Comparison of ENCODE assay signal across 11 cellular contexts in genomic region chr2:3520591-3520990, GRCh38. TPM values are rescaled to one million over a fixed set of nuclear protein-coding genes. Genes with fewer than 3 reads are reported as not detected.
DNase-seq lines count a peak whose midpoint lies in the region; ATAC-seq and TF ChIP-seq lines count a peak whose summit lies in the region.
"Had no signal": no experiment of that assay in that cellular context is flagged by ENCODE, and none has a peak within 500 bp of the region (broad histone marks: within the 10 kb centered on the region; RNA-seq: fewer than 3 reads in every experiment).

No MANE protein-coding gene starts in this region.

- H3K4me2 ChIP-seq in SK-N-SH = peak overlapping the region; percentile 93
- peak overlapping the region; percentile 89 for H3K4me2 ChIP-seq in OCI-LY3 (ENCODE audit: low read length)
- H3K4me2 ChIP-seq in parathyroid adenoma (ENCODE audit: low read length) = peak overlapping the region; percentile 19

- no peak for TF ChIP-seq RAD21 in SK-N-SH (IDR thresholded peaks at IDR 0.05; ENCODE audit: low read length)

- intact Hi-C loops in prostate gland (cut with DNase I) = loop anchor here (5.0 kb wide), 2 partner anchors 37 to 57 kb away; partner anchors contain the start of genes RNASEH1 and RPS7

- H3K4me3 ChIP-seq in SK-N-SH (ENCODE audit: low read depth in 2 of 2, low read length in 1 of 2) = peak overlapping the region in 1 of 2 experiments; percentile 80; a peak in 1 of 4 replicates
- H3K4me3 ChIP-seq in OCI-LY3 (ENCODE audit: low read length) = peak overlapping the region; percentile 82
- no peak overlapping the region for H3K4me3 ChIP-seq in parathyroid adenoma (ENCODE audit: low read depth, low read length)
- H3K4me3 ChIP-seq in prostate gland = no peak overlapping the region
- H3K4me3 ChIP-seq: lung had no signal

- H3K79me2 ChIP-seq in SK-N-SH (ENCODE audit: insufficient read depth) (peaks cover 30% of the 10 kb centered on the region), OCI-LY3 (ENCODE audit: low read length) (peaks cover 42% of the 10 kb centered on the region), parathyroid adenoma (peaks cover 6% of the 10 kb centered on the region)

- H3K9me2 ChIP-seq in SK-N-SH = no peaks in the 10 kb centered on the region

- no peak for DNase-seq in SK-N-SH
- DNase-seq in endothelial cell (ENCODE audit: low spot score) = no peak
- DNase-seq in prostate gland (ENCODE audit: low spot score) = no peak
- no peak for DNase-seq in germinal center (ENCODE audit: low spot score)
- no peak for DNase-seq in RPMI8226
- DNase-seq: NCI-H2029 treated with DMSO at 0.1 percent for 48 hours had no signal

- no peak for TF ChIP-seq POLR2A in prostate gland (IDR thresholded peaks at IDR 0.05)

- peaks cover 27% of the 10 kb centered on the region for H3K4me1 Mint-ChIP-seq in endothelial cell (ENCODE audit: unreplicated experiment)

- CTCF ChIA-PET in SK-N-SH (lab: Yijun Ruan, JAX) = interaction anchor here (1.2 to 2.0 kb wide), 2 partner anchors 58 to 131 kb away, joined by 3 to 4 read pairs; no protein-coding TSS in a partner anchor

- H4K20me1 ChIP-seq in SK-N-SH (ENCODE audit: insufficient read depth) (no peaks in the 10 kb centered on the region), OCI-LY3 (ENCODE audit: insufficient read depth, low read length) (peaks cover 6% of the 10 kb centered on the region)

- peaks cover 20% of the 10 kb centered on the region for H3K36me3 Mint-ChIP-seq in endothelial cell (ENCODE audit: low read depth, unreplicated experiment)

- H3K27me3 ChIP-seq in SK-N-SH (ENCODE audit: insufficient read depth) (no peaks in the 10 kb centered on the region), OCI-LY3 (ENCODE audit: low read depth, low read length) (no peaks in the 10 kb centered on the region), parathyroid adenoma (ENCODE audit: control insufficient read depth, insufficient read depth, low read length) (no peaks in the 10 kb centered on the region), prostate gland (replicated peaks; ENCODE audit: insufficient read depth) (no peaks in the 10 kb centered on the region)
- H3K27me3 ChIP-seq: Peyer's patch had no signal

- no peak for ATAC-seq in SK-N-SH treated with all-trans-retinoic acid at 6 μM for 48 hours

- peaks cover 3% of the 10 kb centered on the region for H3K9me3 Mint-ChIP-seq in endothelial cell (ENCODE audit: unreplicated experiment)

- H3K9ac ChIP-seq in SK-N-SH (no peak overlapping the region), OCI-LY3 (ENCODE audit: low read length) (no peak overlapping the region), parathyroid adenoma (no peak overlapping the region)

- H3K4me1 ChIP-seq in SK-N-SH (ENCODE audit: control insufficient read depth in 1 of 2, insufficient read depth in 2 of 2, low read depth in 1 of 2, low read length in 1 of 2) = peaks cover 27 to 48% of the 10 kb centered on the region in 2 experiments
- peaks cover 14% of the 10 kb centered on the region for H3K4me1 ChIP-seq in OCI-LY3 (ENCODE audit: low read length)
- H3K4me1 ChIP-seq in parathyroid adenoma = peaks cover 27% of the 10 kb centered on the region
- H3K4me1 ChIP-seq in prostate gland (replicated peaks) = peaks cover 9% of the 10 kb centered on the region

- H3K9me3 ChIP-seq in SK-N-SH (no peaks in the 10 kb centered on the region), OCI-LY3 (ENCODE audit: insufficient read depth, low read length) (no peaks in the 10 kb centered on the region), parathyroid adenoma (ENCODE audit: control insufficient read depth, low read length) (no peaks in the 10 kb centered on the region), prostate gland (no peaks in the 10 kb centered on the region)
- H3K9me3 ChIP-seq: Peyer's patch had no signal

- POLR2A ChIA-PET in SK-N-SH (lab: Yijun Ruan, JAX) = interaction anchor here (2.8 kb wide), 1 partner anchor 37 kb away, joined by 19 read pairs; the partner anchor contains the start of gene RNASEH1

- H3K36me3 ChIP-seq in SK-N-SH (replicated peaks in 1 of 2; ENCODE audit: control insufficient read depth in 1 of 2, insufficient read depth in 2 of 2, low read length in 1 of 2) = peaks cover 7 to 14% of the 10 kb centered on the region in 2 experiments
- H3K36me3 ChIP-seq in OCI-LY3 (replicated peaks; ENCODE audit: low read depth, low read length) = peaks cover 15% of the 10 kb centered on the region
- no peaks in the 10 kb centered on the region for H3K36me3 ChIP-seq in parathyroid adenoma (ENCODE audit: control insufficient read depth, insufficient read depth, low read length)
- H3K36me3 ChIP-seq in prostate gland = no peaks in the 10 kb centered on the region

- H3K4me3 Mint-ChIP-seq in endothelial cell (ENCODE audit: unreplicated experiment) = peak overlapping the region; percentile 91

- H3K27me3 Mint-ChIP-seq in endothelial cell (ENCODE audit: unreplicated experiment) = peaks cover 3% of the 10 kb centered on the region

- peaks cover 9% of the 10 kb centered on the region for H3F3A ChIP-seq in SK-N-SH (replicated peaks; ENCODE audit: insufficient read depth)

- H2AFZ ChIP-seq in SK-N-SH (ENCODE audit: low read depth) (no peak overlapping the region), OCI-LY3 (ENCODE audit: low read depth, low read length) (no peak overlapping the region), parathyroid adenoma (no peak overlapping the region)

- TF ChIP-seq CTCF in SK-N-SH (IDR thresholded peaks at IDR 0.05) (no peak), OCI-LY3 (IDR thresholded peaks at IDR 0.05; ENCODE audit: low read depth, low read length) (no peak), endothelial cell (IDR thresholded peaks at IDR 0.05; ENCODE audit: unreplicated experiment) (no peak), parathyroid adenoma (IDR thresholded peaks at IDR 0.05) (no peak), prostate gland (IDR thresholded peaks at IDR 0.05) (no peak)

- TF ChIP-seq EP300 in SK-N-SH (IDR thresholded peaks at IDR 0.05; ENCODE audit: borderline replicate concordance in 1 of 2, low read depth in 1 of 2, low read length in 1 of 2) = no peak

- WGBS in SK-N-SH (ENCODE audit: low lambda C conversion rate) = 96% methylated on average over 6 of the region's 6 CpGs
- whole genome bisulfite sequencing in prostate gland = 97% methylated on average over 6 of the region's 6 CpGs

- H3K27ac ChIP-seq in SK-N-SH (ENCODE audit: low read depth in 2 of 2, low read length in 1 of 2) = no peak overlapping the region
- H3K27ac ChIP-seq in OCI-LY3 (ENCODE audit: low read length) = no peak overlapping the region
- H3K27ac ChIP-seq in parathyroid adenoma = no peak overlapping the region
- H3K27ac ChIP-seq in prostate gland = no peak overlapping the region

- no peak overlapping the region for H3K27ac Mint-ChIP-seq in endothelial cell (ENCODE audit: unreplicated experiment)

TF ChIP-seq in SK-N-SH, 30 proteins besides CTCF, POLR2A, EP300 and RAD21 (continues in another document):
- TF ChIP-seq YY1 (IDR thresholded peaks at IDR 0.05; ENCODE audit: low read depth) (no peak), MXI1 (IDR thresholded peaks at IDR 0.05; ENCODE audit: low read depth, low read length) (no peak), FOXJ3 (CRISPR knock-in tag; IDR thresholded peaks at IDR 0.05) (no peak), MAX (IDR thresholded peaks at IDR 0.05; ENCODE audit: low read depth) (no peak), SMC3 (IDR thresholded peaks at IDR 0.05; ENCODE audit: low read depth, low read length) (no peak), POLR2AphosphoS5 (IDR thresholded peaks at IDR 0.05; ENCODE audit: low read depth, low read length) (no peak)

TF ChIP-seq in SK-N-SH treated with all-trans-retinoic acid at 6 μM for 48 hours, 23 proteins besides CTCF, POLR2A, EP300 and RAD21 (continues in another document):
- TF ChIP-seq CSRNP3 (CRISPR knock-in tag; IDR thresholded peaks at IDR 0.05) = no peak
- no peak for TF ChIP-seq ESRRG (CRISPR knock-in tag; IDR thresholded peaks at IDR 0.05)
- no peak for TF ChIP-seq ISL1 (CRISPR knock-in tag; IDR thresholded peaks at IDR 0.05)
- TF ChIP-seq ZFP30 (CRISPR knock-in tag; IDR thresholded peaks at IDR 0.05) = no peak
- no peak for TF ChIP-seq PPARA (CRISPR knock-in tag; IDR thresholded peaks at IDR 0.05; ENCODE audit: borderline replicate concordance)
- TF ChIP-seq BACH2 (CRISPR knock-in tag; IDR thresholded peaks at IDR 0.05; ENCODE audit: borderline replicate concordance) = no peak

RNA-seq across cellular contexts. Expression of gene ADI1, which starts 1.3 kb away (rescaled TPM):
- 49.4 and 67.2 TPM in 2 replicates for polyA plus RNA-seq in SK-N-SH (2012; rRNA removed)
- 72.8 and 73.1 TPM in 2 replicates for polyA plus RNA-seq in SK-N-SH (2012; cell fraction: cytosol; rRNA removed)
- polyA plus RNA-seq in SK-N-SH (2012; cell fraction: nucleus; rRNA removed) = 43.3 and 62.9 TPM in 2 replicates
- total RNA-seq in endothelial cell (ENCODE audit: unreplicated experiment) (21.6 TPM), prostate gland (100 to 1,000 TPM in 1 of 2 donors, 10 to 100 TPM in 1; 81.7 to 270 TPM)

RNA-seq across cellular contexts. Expression of gene RNASEH1, which starts 37.5 kb away (rescaled TPM):
- 34.4 and 35.3 TPM in 2 replicates for polyA plus RNA-seq in SK-N-SH (2012; rRNA removed)
- 35.8 and 36.2 TPM in 2 replicates for polyA plus RNA-seq in SK-N-SH (2012; cell fraction: cytosol; rRNA removed)
- 24.7 and 30.1 TPM in 2 replicates for polyA plus RNA-seq in SK-N-SH (2012; cell fraction: nucleus; rRNA removed)
- total RNA-seq in endothelial cell (ENCODE audit: unreplicated experiment) (24.4 TPM), prostate gland (10 to 100 TPM; 19.1 to 31.5 TPM)

RNA-seq across cellular contexts. Expression of gene RPS7, which starts 54.5 kb away (rescaled TPM):
- 2,166 and 2,477 TPM in 2 replicates for polyA plus RNA-seq in SK-N-SH (2012; rRNA removed)
- 3,192 and 3,529 TPM in 2 replicates for polyA plus RNA-seq in SK-N-SH (2012; cell fraction: cytosol; rRNA removed)
- polyA plus RNA-seq in SK-N-SH (2012; cell fraction: nucleus; rRNA removed) = 656 and 726 TPM in 2 replicates
- total RNA-seq in endothelial cell (ENCODE audit: unreplicated experiment) = 1,549 TPM
- total RNA-seq in prostate gland = 1,000 to 10,000 TPM; 1,200 to 3,706 TPM

Comparison
In these comparisons a context has a peak if more than half of its experiments do, and no peak if none do; other contexts are left out.
1. H3K4me2 ChIP-seq: peak in every context shown above with its lines; median percentile 93 in SK-N-SH; 89 in OCI-LY3; 19 in parathyroid adenoma.